In the genomic region with DNA sequence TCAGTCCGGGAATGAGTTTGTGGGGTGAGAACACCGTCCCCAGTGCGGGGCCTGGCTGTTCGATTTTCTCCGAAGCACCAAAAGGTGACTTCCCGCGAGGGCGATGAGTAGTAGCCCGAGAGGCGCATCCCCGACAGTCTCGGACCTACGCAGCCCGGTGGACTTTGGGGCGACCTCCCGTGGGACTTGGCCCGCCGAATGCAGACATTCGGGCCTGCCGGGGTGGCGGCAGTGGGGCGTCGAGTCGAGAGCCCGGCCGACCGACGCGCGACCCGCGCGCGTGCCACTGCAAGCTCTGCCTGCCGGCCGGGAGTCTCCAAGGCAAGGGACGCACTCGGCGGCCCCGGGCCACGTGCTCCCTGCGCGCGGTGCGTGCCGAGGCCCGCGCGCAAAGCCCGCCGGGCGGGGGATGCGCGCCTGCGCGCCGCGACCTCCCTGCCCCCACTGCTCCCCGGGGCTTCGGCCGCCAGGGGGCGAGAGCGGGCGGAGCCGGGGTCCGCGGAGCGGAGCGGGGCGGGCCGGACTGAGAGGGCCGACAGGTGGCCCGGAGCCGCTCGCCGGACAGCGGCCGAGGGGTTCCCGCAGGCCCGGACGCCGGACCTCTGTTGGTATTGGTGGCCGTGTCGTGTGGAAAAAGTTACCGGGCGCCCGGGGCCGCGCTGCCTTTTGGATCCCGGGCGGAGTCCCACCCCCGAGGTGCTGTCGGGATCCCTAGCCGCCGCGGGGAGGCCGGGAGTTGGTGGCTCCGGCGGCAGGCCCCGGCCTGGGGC, we compare ENCODE assay signal across 2 cellular contexts.
TF ChIP-seq lines count a peak whose summit lies in the region.

No MANE protein-coding gene starts in this region.

TF ChIP-seq in GM12891, 5 proteins besides CTCF, POLR2A, EP300 and RAD21 (continued from another document):
- no peak for TF ChIP-seq SPI1 (IDR thresholded peaks at IDR 0.05; ENCODE audit: low read depth, low read length)
- peak; percentile 95 for TF ChIP-seq POLR2AphosphoS5 (IDR thresholded peaks at IDR 0.05; ENCODE audit: low read depth, low read length)
- TF ChIP-seq PAX5 (IDR thresholded peaks at IDR 0.05; ENCODE audit: insufficient read depth, low read length, severe bottlenecking): peak; percentile 92
- peak; percentile 67 for TF ChIP-seq POU2F2 (IDR thresholded peaks at IDR 0.05; ENCODE audit: low read depth, low read length)

TF ChIP-seq in H1, 55 proteins besides CTCF, POLR2A, EP300 and RAD21 (continued from another document):
- TF ChIP-seq, protein P1, sequence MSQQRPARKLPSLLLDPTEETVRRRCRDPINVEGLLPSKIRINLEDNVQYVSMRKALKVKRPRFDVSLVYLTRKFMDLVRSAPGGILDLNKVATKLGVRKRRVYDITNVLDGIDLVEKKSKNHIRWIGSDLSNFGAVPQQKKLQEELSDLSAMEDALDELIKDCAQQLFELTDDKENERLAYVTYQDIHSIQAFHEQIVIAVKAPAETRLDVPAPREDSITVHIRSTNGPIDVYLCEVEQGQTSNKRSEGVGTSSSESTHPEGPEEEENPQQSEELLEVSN (IDR thresholded peaks at IDR 0.05): peak; percentile 71
- peak in 1 of 2 experiments; percentile 46; a peak in 2 of 4 replicates for TF ChIP-seq SIN3A (conservative IDR thresholded peaks at IDR 0.05 in 1 of 2, IDR thresholded peaks at IDR 0.05 in 1 of 2; ENCODE audit: low read depth in 1 of 2, low read length in 2 of 2)
- peak; percentile 90 for TF ChIP-seq TAF7 (optimal IDR thresholded peaks at IDR 0.05; ENCODE audit: borderline replicate concordance, low read depth, low read length)
- TF ChIP-seq GTF2F1 (IDR thresholded peaks at IDR 0.05; ENCODE audit: borderline replicate concordance, low read depth, low read length): no peak
- TF ChIP-seq TBP (IDR thresholded peaks at IDR 0.05; ENCODE audit: low read depth, low read length): peak; percentile 35; the same call in 1 of the 2 replicates
- TF ChIP-seq RBBP5 (IDR thresholded peaks at IDR 0.05; ENCODE audit: borderline replicate concordance, low read depth, low read length): 0 out of 2 replicates have a peak, but pooled peaks have one; percentile 16
- no peak for TF ChIP-seq TEAD4 (IDR thresholded peaks at IDR 0.05; ENCODE audit: low read depth, low read length)
- no peak for TF ChIP-seq CREB1 (IDR thresholded peaks at IDR 0.05)
- no peak for TF ChIP-seq SAP30 (IDR thresholded peaks at IDR 0.05; ENCODE audit: insufficient read depth, insufficient replicate concordance, low read length)
- no peak for TF ChIP-seq BCL11A (IDR thresholded peaks at IDR 0.05; ENCODE audit: low read depth in 2 of 2, low read length in 2 of 2)
- no peak for TF ChIP-seq EZH2 (IDR thresholded peaks at IDR 0.05; ENCODE audit: low read depth, low read length, severe bottlenecking)
- no peak for TF ChIP-seq ASH2L (IDR thresholded peaks at IDR 0.05; ENCODE audit: low read length)
- TF ChIP-seq TAF1 (IDR thresholded peaks at IDR 0.05; ENCODE audit: low read depth, low read length): peak; percentile 66
- TF ChIP-seq NANOG (IDR thresholded peaks at IDR 0.05; ENCODE audit: insufficient read depth, low read depth, low read length, poor library complexity, severe bottlenecking): peak; percentile 16
- TF ChIP-seq, protein P2, sequence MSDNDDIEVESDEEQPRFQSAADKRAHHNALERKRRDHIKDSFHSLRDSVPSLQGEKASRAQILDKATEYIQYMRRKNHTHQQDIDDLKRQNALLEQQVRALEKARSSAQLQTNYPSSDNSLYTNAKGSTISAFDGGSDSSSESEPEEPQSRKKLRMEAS (IDR thresholded peaks at IDR 0.05): peak; percentile 88
- TF ChIP-seq CTBP2 (IDR thresholded peaks at IDR 0.05; ENCODE audit: borderline replicate concordance, insufficient read depth, insufficient read length, low read length): no peak
- TF ChIP-seq, protein P3, sequence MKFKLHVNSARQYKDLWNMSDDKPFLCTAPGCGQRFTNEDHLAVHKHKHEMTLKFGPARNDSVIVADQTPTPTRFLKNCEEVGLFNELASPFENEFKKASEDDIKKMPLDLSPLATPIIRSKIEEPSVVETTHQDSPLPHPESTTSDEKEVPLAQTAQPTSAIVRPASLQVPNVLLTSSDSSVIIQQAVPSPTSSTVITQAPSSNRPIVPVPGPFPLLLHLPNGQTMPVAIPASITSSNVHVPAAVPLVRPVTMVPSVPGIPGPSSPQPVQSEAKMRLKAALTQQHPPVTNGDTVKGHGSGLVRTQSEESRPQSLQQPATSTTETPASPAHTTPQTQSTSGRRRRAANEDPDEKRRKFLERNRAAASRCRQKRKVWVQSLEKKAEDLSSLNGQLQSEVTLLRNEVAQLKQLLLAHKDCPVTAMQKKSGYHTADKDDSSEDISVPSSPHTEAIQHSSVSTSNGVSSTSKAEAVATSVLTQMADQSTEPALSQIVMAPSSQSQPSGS (IDR thresholded peaks at IDR 0.05; ENCODE audit: low read length): no peak; the same call in 1 of the 2 replicates
- no peak; the same call in 1 of the 2 replicates for TF ChIP-seq SP4 (IDR thresholded peaks at IDR 0.05; ENCODE audit: low read length)
- no peak; the same call in none of the 2 replicates for TF ChIP-seq POLR2AphosphoS5 (IDR thresholded peaks at IDR 0.05; ENCODE audit: low read depth, low read length)
